In the genomic region with DNA sequence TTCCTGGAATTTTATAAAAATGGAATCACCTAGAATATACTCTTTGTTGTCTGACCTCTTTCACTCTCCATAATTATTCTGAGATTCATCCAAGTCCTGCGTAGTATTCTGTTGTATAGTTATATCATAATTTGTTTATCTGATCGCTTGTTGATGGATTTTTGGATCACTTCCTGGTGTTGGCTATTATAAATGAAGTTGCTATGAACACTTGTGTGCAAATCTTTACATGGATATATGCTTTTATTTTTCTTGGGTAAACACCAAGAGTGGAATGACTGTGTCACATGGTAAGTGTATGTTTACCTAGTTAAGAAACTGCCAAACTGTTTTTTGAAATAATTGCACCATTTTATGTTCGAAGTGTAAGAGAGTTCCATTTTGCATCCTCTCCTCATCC, we compare ENCODE assay signal across 20 cellular contexts.
"Had no signal": no experiment of that assay in that cellular context is flagged by ENCODE, and none has a peak within 500 bp of the region (broad histone marks: within the 10 kb centered on the region; RNA-seq: fewer than 3 reads in every experiment).

No MANE protein-coding gene starts in this region.

- ATAC-seq: K562, Panc1, PC-3, Right ventricle myocardium inferior, SK-N-SH treated with all-trans-retinoic acid at 6 μM for 48 hours had no signal

- H3K36me3 ChIP-seq: SJCRH30 had no signal

- DNase-seq: Kasumi-1, MV-4-11, NCI-H1436, NCI-H187, NCI-H2029, NCI-H2171 treated with DMSO at 0.1 percent for 48 hours, NCI-H345, NCI-H446 treated with DMSO at 0.1 percent for 48 hours, NCI-H510A treated with DMSO at 0.1 percent for 48 hours, NCI-H526, NCI-H82, PC-3, SHP77 treated with DMSO at 0.1 percent for 48 hours, SJCRH30, T-helper 1 cell had no signal

- FAIRE-seq: HTR-8/SVneo, K562 had no signal

- H3K4me3 ChIP-seq: K562, SJCRH30 had no signal

- H3K27me3 ChIP-seq: SJCRH30 had no signal
